Comparison of ENCODE assay signal across 19 cellular contexts in genomic region chr2:12686708-12687107, GRCh38.
"Had no signal": no experiment of that assay in that cellular context is flagged by ENCODE, and none has a peak within 500 bp of the region (broad histone marks: within the 10 kb centered on the region; RNA-seq: fewer than 3 reads in every experiment).

No MANE protein-coding gene starts in this region.

- H3K27me3 ChIP-seq: body of pancreas, colonic mucosa, hepatocyte, right lobe of liver, upper lobe of right lung had no signal

- H3K79me2 ChIP-seq: hepatocyte, parathyroid adenoma had no signal

- H3K4me1 ChIP-seq: colonic mucosa, right lobe of liver had no signal

- H3K9me3 ChIP-seq: body of pancreas, colonic mucosa, lower lobe of right lung, right lobe of liver, upper lobe of right lung had no signal

- H3K4me3 ChIP-seq: body of pancreas, colonic mucosa, hepatocyte, lower lobe of right lung, right lobe of liver, upper lobe of right lung had no signal

- H3K27me3 Mint-ChIP-seq: activated CD4-positive, alpha-beta memory T cell treated with anti-CD3 and anti-CD28 coated beads for 36 hours had no signal

- H3K27ac ChIP-seq: body of pancreas, colonic mucosa, hepatocyte, lower lobe of right lung, parathyroid adenoma, right lobe of liver, upper lobe of right lung had no signal

- H3K27ac Mint-ChIP-seq: activated CD4-positive, alpha-beta memory T cell treated with anti-CD3 and anti-CD28 coated beads for 36 hours; activated naive CD8-positive, alpha-beta T cell treated with anti-CD3 and anti-CD28 coated beads, Interleukin-2, amount 10 ng/mL, durations not matched to agents 7 days and 5 days; activated T-helper 1 cell treated with anti-CD3 and anti-CD28 coated beads, Interleukin-12 subunit alpha, Interleukin-12 subunit beta, Interleukin-2, Interleukin-4 antibody, amounts not matched to agents 30 ng/mL and 10 ng/mL and 1 ng/mL, durations not matched to agents 14 hours and 24 hours and 36 hours; mesothelial cell of epicardium; natural killer cell treated with Interleukin-12 subunit alpha and Interleukin-12 subunit beta and Interleukin-15 and Interleukin-18, amount 100 ng/mL, for 72 hours; stimulated activated memory B cell treated with anti-CD40 and anti-IgM and Interleukin-4, amounts not matched to agents 10 μg/mL and 1 μg/mL and 100 μg/mL, for 72 hours had no signal

- H3K4me2 ChIP-seq: hepatocyte had no signal

- H3K4me3 Mint-ChIP-seq: activated CD4-positive, alpha-beta memory T cell treated with anti-CD3 and anti-CD28 coated beads for 36 hours; activated naive CD8-positive, alpha-beta T cell treated with anti-CD3 and anti-CD28 coated beads, Interleukin-2, amount 10 ng/mL, durations not matched to agents 7 days and 5 days; activated T-helper 1 cell treated with anti-CD3 and anti-CD28 coated beads, Interleukin-12 subunit alpha, Interleukin-12 subunit beta, Interleukin-2, Interleukin-4 antibody, amounts not matched to agents 30 ng/mL and 10 ng/mL and 1 ng/mL, durations not matched to agents 14 hours and 24 hours and 36 hours; mesothelial cell of epicardium; natural killer cell treated with Interleukin-12 subunit alpha and Interleukin-12 subunit beta and Interleukin-15 and Interleukin-18, amount 100 ng/mL, for 72 hours; stimulated activated memory B cell treated with anti-CD40 and anti-IgM and Interleukin-4, amounts not matched to agents 10 μg/mL and 1 μg/mL and 100 μg/mL, for 72 hours had no signal

- H3K4me1 Mint-ChIP-seq: activated naive CD8-positive, alpha-beta T cell treated with anti-CD3 and anti-CD28 coated beads, Interleukin-2, amount 10 ng/mL, durations not matched to agents 7 days and 5 days; stimulated activated memory B cell treated with anti-CD40 and anti-IgM and Interleukin-4, amounts not matched to agents 10 μg/mL and 1 μg/mL and 100 μg/mL, for 72 hours had no signal

- H3K9ac ChIP-seq: parathyroid adenoma had no signal

- ATAC-seq: body of pancreas; left cardiac atrium; lower lobe of right lung; natural killer cell treated with Interleukin-12 subunit alpha and Interleukin-12 subunit beta and Interleukin-15 and Interleukin-18, amount 100 ng/mL, for 72 hours; right lobe of liver; stimulated activated memory B cell treated with anti-CD40 and anti-IgM and Interleukin-4, amounts not matched to agents 10 μg/mL and 1 μg/mL and 100 μg/mL, for 72 hours; upper lobe of right lung had no signal

- H3K36me3 Mint-ChIP-seq: activated CD4-positive, alpha-beta memory T cell treated with anti-CD3 and anti-CD28 coated beads for 36 hours; activated naive CD8-positive, alpha-beta T cell treated with anti-CD3 and anti-CD28 coated beads, Interleukin-2, amount 10 ng/mL, durations not matched to agents 7 days and 5 days; stimulated activated memory B cell treated with anti-CD40 and anti-IgM and Interleukin-4, amounts not matched to agents 10 μg/mL and 1 μg/mL and 100 μg/mL, for 72 hours had no signal

- DNase-seq: activated CD4-positive, alpha-beta memory T cell treated with anti-CD3 and anti-CD28 coated beads for 36 hours; activated naive CD8-positive, alpha-beta T cell treated with anti-CD3 and anti-CD28 coated beads, Interleukin-2, amount 10 ng/mL, durations not matched to agents 7 days and 5 days; activated T-cell treated with anti-CD3 and anti-CD28 coated beads for 4 hours; body of pancreas; central memory CD4-positive, alpha-beta T cell; colonic mucosa; left cardiac atrium; lower lobe of right lung; right lobe of liver; small intestine; stimulated activated CD4-positive, alpha-beta T cell treated with anti-CD3 and anti-CD28 coated beads, Interleukin-4, amount 100 ng/mL, for 1 hour; upper lobe of right lung had no signal

- H2AFZ ChIP-seq: hepatocyte, parathyroid adenoma had no signal

- H3K36me3 ChIP-seq: colonic mucosa, lower lobe of right lung, right lobe of liver, upper lobe of right lung had no signal

- FAIRE-seq: islet of Langerhans, small intestine had no signal
